20 cellular contexts compared by ENCODE assay signal in the genomic region with DNA sequence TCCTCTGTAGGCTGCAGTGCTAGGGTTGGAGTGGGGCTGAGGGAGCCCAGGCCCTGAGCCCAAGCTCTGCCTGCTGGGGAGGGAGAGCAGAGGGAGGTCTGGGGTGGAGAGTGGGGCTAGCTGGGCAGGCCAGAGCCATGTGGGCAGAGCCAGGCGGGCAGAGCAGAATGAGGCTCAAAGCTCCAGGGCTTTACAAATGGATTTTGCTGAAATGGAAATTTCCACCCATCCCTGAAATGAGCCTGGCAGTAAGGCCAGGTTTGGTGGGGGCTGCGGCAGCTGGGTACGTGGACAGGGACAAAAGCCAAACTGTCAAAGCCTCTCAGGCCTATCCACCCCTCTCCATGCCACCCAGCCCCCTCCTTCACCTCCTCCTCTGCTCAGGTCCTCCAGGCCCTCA.
DNase-seq lines count a peak whose midpoint lies in the region; ATAC-seq and TF ChIP-seq lines count a peak whose summit lies in the region.
"Had no signal": no experiment of that assay in that cellular context is flagged by ENCODE, and none has a peak within 500 bp of the region (broad histone marks: within the 10 kb centered on the region; RNA-seq: fewer than 3 reads in every experiment).

No MANE protein-coding gene starts in this region.

- H3K4me3 ChIP-seq in dorsolateral prefrontal cortex (no peak overlapping the region), parathyroid adenoma (ENCODE audit: low read depth, low read length) (no peak overlapping the region)
- H3K4me3 ChIP-seq: BLaER1, GM12878, HAP-1 had no signal

- ATAC-seq in HG02571 (IDR thresholded peaks at IDR 0.05; ENCODE audit: unreplicated experiment): no peak
- ATAC-seq in HG03432 (IDR thresholded peaks at IDR 0.05; ENCODE audit: unreplicated experiment): no peak
- no peak for ATAC-seq in HG03095 (IDR thresholded peaks at IDR 0.05; ENCODE audit: unreplicated experiment)
- no peak for ATAC-seq in HG03521 (IDR thresholded peaks at IDR 0.05; ENCODE audit: unreplicated experiment)
- ATAC-seq: CD8-positive, alpha-beta T cell; GM12878 had no signal

- H2AFZ ChIP-seq in parathyroid adenoma: peak overlapping the region; percentile 44

- H3K9ac ChIP-seq in parathyroid adenoma: no peak overlapping the region
- H3K9ac ChIP-seq: BLaER1 had no signal

- H3K79me2 ChIP-seq in parathyroid adenoma: no peaks in the 10 kb centered on the region

- no peaks in the 10 kb centered on the region for H3K36me3 ChIP-seq in parathyroid adenoma (ENCODE audit: control insufficient read depth, insufficient read depth, low read length)
- H3K36me3 ChIP-seq: BLaER1, HAP-1 had no signal

- intact Hi-C loops in dorsolateral prefrontal cortex (cut with DNase I): loop anchor here in 1 of 2 donors (5.0 kb wide), 1 partner anchor 56 kb away; no protein-coding TSS in a partner anchor

- TF ChIP-seq CTCF in dorsolateral prefrontal cortex (IDR thresholded peaks at IDR 0.05 in 54 of 56, conservative IDR thresholded peaks at IDR 0.05 in 2 of 56; ENCODE audit: low read depth in 1 of 56, partially characterized antibody in 56 of 56): no peak
- no peak for TF ChIP-seq CTCF in parathyroid adenoma (IDR thresholded peaks at IDR 0.05)

- in situ Hi-C loops in G401 (cut with HindIII; ENCODE audit: low sequenced_read_pairs): no loop called here

- DNase-seq in G401 (ENCODE audit: low spot score) (peak; percentile 73), cerebellar cortex (ENCODE audit: low spot score) (peak; percentile 65), dorsolateral prefrontal cortex (no peak)
- DNase-seq: Caco-2; CD4-positive, CD25-positive, alpha-beta regulatory T cell; CD8-positive, alpha-beta T cell; DMS153; DND-41; GDM1; GOT3; HFFc6 had no signal

- H3K27me3 ChIP-seq in dorsolateral prefrontal cortex (peaks cover 0 to 2% (median 0%) of the 10 kb centered on the region in 45 donors), parathyroid adenoma (ENCODE audit: control insufficient read depth, insufficient read depth, low read length) (no peaks in the 10 kb centered on the region)

- H3K4me2 ChIP-seq in parathyroid adenoma (ENCODE audit: low read length): no peak overlapping the region
- H3K4me2 ChIP-seq: BLaER1 had no signal

- H3K27ac ChIP-seq in dorsolateral prefrontal cortex: peak overlapping the region in 47 of 59 donors; percentile 8 to 84 (median 59)
- H3K27ac ChIP-seq in parathyroid adenoma: no peak overlapping the region
- H3K27ac ChIP-seq: BLaER1, C4-2B had no signal

- H3K4me1 ChIP-seq in parathyroid adenoma: peaks cover 15% of the 10 kb centered on the region

- no peaks in the 10 kb centered on the region for H3K9me3 ChIP-seq in parathyroid adenoma (ENCODE audit: control insufficient read depth, low read length)
- H3K9me3 ChIP-seq: BLaER1, Caco-2, HAP-1 had no signal

Comparison
In these comparisons a context has a peak if more than half of its experiments do, and no peak if none do; other contexts are left out.
1. DNase-seq: peak in G401 (single experiment) and cerebellar cortex (single experiment); none in dorsolateral prefrontal cortex (0 of 10).